ENCODE assay signal across 33 cellular contexts in genomic region chr10:76286536-76286935, GRCh38.
"Had no signal": no experiment of that assay in that cellular context is flagged by ENCODE, and none has a peak within 500 bp of the region (broad histone marks: within the 10 kb centered on the region; RNA-seq: fewer than 3 reads in every experiment).

No MANE protein-coding gene starts in this region.

- H3K4me1 ChIP-seq: left lung, prostate gland, thyroid gland, upper lobe of right lung had no signal

- DNase-seq: activated CD4-positive, alpha-beta memory T cell treated with anti-CD3 and anti-CD28 coated beads for 36 hours; activated CD4-positive, alpha-beta T cell treated with anti-CD3 and anti-CD28 coated beads, Interleukin-2, amount 10 ng/mL, durations not matched to agents 24 days and 14 days; activated CD4-positive, CD25-positive, alpha-beta regulatory T cell treated with anti-CD3 and anti-CD28 coated beads, Interleukin-2, amount 50 U/mL, for 72 hours; activated CD8-positive, alpha-beta memory T cell treated with anti-CD3 and anti-CD28 coated beads, Interleukin-2, amount 50 U/mL, for 4 hours; activated gamma-delta T cell treated with Interleukin-2 at 50 U/mL for 16 hours; activated naive CD4-positive, alpha-beta T cell treated with anti-CD3 and anti-CD28 coated beads, Interleukin-2, amount 50 U/mL, for 16 hours; activated T-cell treated with anti-CD3 and anti-CD28 coated beads, Interleukin-2, amount 50 U/mL, for 1 hour; amygdala; caudate nucleus; endodermal cell; foreskin keratinocyte; left lung; lower lobe of right lung; mesendoderm; natural killer cell; ovary; retina; small intestine; stimulated activated CD4-positive, alpha-beta T cell treated with anti-CD3 and anti-CD28 coated beads, Interleukin-1b, Interleukin-23, amount 100 ng/mL, for 48 hours; stimulated activated CD4-positive, alpha-beta T cell treated with anti-CD3 and anti-CD28 coated beads, Interleukin-4, amount 100 ng/mL, for 4 hours; stimulated activated CD8-positive, alpha-beta memory T cell treated with anti-CD3 and anti-CD28 coated beads, Interleukin-4, amount 100 ng/mL, for 48 hours; stimulated activated naive CD8-positive, alpha-beta T cell treated with anti-CD3 and anti-CD28 coated beads, Interleukin-15, amount 100 ng/mL, for 72 hours; SW 1271; T1000; thyroid gland; upper lobe of right lung had no signal

- H3K9me3 ChIP-seq: left lung, lower lobe of right lung, ovary, prostate gland, thyroid gland, upper lobe of right lung had no signal

- ATAC-seq: activated T-helper 17 cell treated with anti-CD3 and anti-CD28 coated beads, Interleukin-2, amount 50 U/mL, for 72 hours; esophagus mucosa; foreskin keratinocyte; left lung; lower lobe of right lung; natural killer cell; sciatic nerve; stimulated activated memory B cell treated with anti-CD40 and anti-IgM and Interleukin-4, amounts not matched to agents 10 μg/mL and 1 μg/mL and 100 μg/mL, for 72 hours; stimulated activated naive CD8-positive, alpha-beta T cell treated with anti-CD3 and anti-CD28 coated beads, Interleukin-15, amount 100 ng/mL, for 72 hours; upper lobe of right lung had no signal

- H3K36me3 ChIP-seq: left lung, lower lobe of right lung, ovary, prostate gland, thyroid gland, upper lobe of right lung had no signal

- H3K4me1 Mint-ChIP-seq: activated CD4-positive, alpha-beta T cell treated with anti-CD3 and anti-CD28 coated beads, Interleukin-2, amount 10 ng/mL, durations not matched to agents 24 days and 14 days; activated T-helper 17 cell treated with anti-CD3 and anti-CD28 coated beads, Interleukin-2, amount 50 U/mL, for 72 hours; endodermal cell; natural killer cell; stimulated activated memory B cell treated with anti-CD40 and anti-IgM and Interleukin-4, amounts not matched to agents 10 μg/mL and 1 μg/mL and 100 μg/mL, for 72 hours; stimulated activated naive CD8-positive, alpha-beta T cell treated with anti-CD3 and anti-CD28 coated beads, Interleukin-15, amount 100 ng/mL, for 72 hours had no signal

- H3K27ac ChIP-seq: foreskin keratinocyte, lower lobe of right lung, ovary, prostate gland, thyroid gland, upper lobe of right lung had no signal

- H3K36me3 Mint-ChIP-seq: activated CD4-positive, alpha-beta memory T cell treated with anti-CD3 and anti-CD28 coated beads for 36 hours; natural killer cell; stimulated activated memory B cell treated with anti-CD40 and anti-IgM and Interleukin-4, amounts not matched to agents 10 μg/mL and 1 μg/mL and 100 μg/mL, for 72 hours had no signal

- H3K4me3 ChIP-seq: left lung, lower lobe of right lung, ovary, prostate gland, thyroid gland, upper lobe of right lung had no signal

- H3K9me3 Mint-ChIP-seq: activated CD4-positive, alpha-beta memory T cell treated with anti-CD3 and anti-CD28 coated beads for 36 hours; activated CD4-positive, alpha-beta T cell treated with anti-CD3 and anti-CD28 coated beads, Interleukin-2, amount 10 ng/mL, durations not matched to agents 24 days and 14 days; dendritic cell treated with granulocyte-macrophage colony-stimulating factor and Interleukin-4, amounts not matched to agents 40 ng/mL and 50 ng/mL, for 4 days had no signal

- H3K27me3 ChIP-seq: foreskin keratinocyte, left lung, ovary, thyroid gland, upper lobe of right lung had no signal

- H3K27me3 Mint-ChIP-seq: activated CD4-positive, alpha-beta memory T cell treated with anti-CD3 and anti-CD28 coated beads for 36 hours; activated CD4-positive, alpha-beta T cell treated with anti-CD3 and anti-CD28 coated beads, Interleukin-2, amount 10 ng/mL, durations not matched to agents 24 days and 14 days; activated T-helper 17 cell treated with anti-CD3 and anti-CD28 coated beads, Interleukin-2, amount 50 U/mL, for 72 hours; dendritic cell treated with granulocyte-macrophage colony-stimulating factor and Interleukin-4, amounts not matched to agents 40 ng/mL and 50 ng/mL, for 4 days; stimulated activated memory B cell treated with anti-CD40 and anti-IgM and Interleukin-4, amounts not matched to agents 10 μg/mL and 1 μg/mL and 100 μg/mL, for 72 hours had no signal

- H3K4me3 Mint-ChIP-seq: activated CD4-positive, alpha-beta memory T cell treated with anti-CD3 and anti-CD28 coated beads for 36 hours; activated CD4-positive, alpha-beta T cell treated with anti-CD3 and anti-CD28 coated beads, Interleukin-2, amount 10 ng/mL, durations not matched to agents 24 days and 14 days; activated T-helper 17 cell treated with anti-CD3 and anti-CD28 coated beads, Interleukin-2, amount 50 U/mL, for 72 hours; dendritic cell treated with granulocyte-macrophage colony-stimulating factor and Interleukin-4, amounts not matched to agents 40 ng/mL and 50 ng/mL, for 4 days; endodermal cell; natural killer cell; stimulated activated memory B cell treated with anti-CD40 and anti-IgM and Interleukin-4, amounts not matched to agents 10 μg/mL and 1 μg/mL and 100 μg/mL, for 72 hours; stimulated activated naive CD8-positive, alpha-beta T cell treated with anti-CD3 and anti-CD28 coated beads, Interleukin-15, amount 100 ng/mL, for 72 hours; T-helper 1 cell treated with Interleukin-12 subunit alpha and Interleukin-12 subunit beta and Interleukin-4 antibody, amounts not matched to agents 30 μg/mL and 1 μg/mL, for 36 hours had no signal

- H3K27ac Mint-ChIP-seq: activated CD4-positive, alpha-beta memory T cell treated with anti-CD3 and anti-CD28 coated beads for 36 hours; activated CD4-positive, alpha-beta T cell treated with anti-CD3 and anti-CD28 coated beads, Interleukin-2, amount 10 ng/mL, durations not matched to agents 24 days and 14 days; activated T-helper 17 cell treated with anti-CD3 and anti-CD28 coated beads, Interleukin-2, amount 50 U/mL, for 72 hours; dendritic cell treated with granulocyte-macrophage colony-stimulating factor and Interleukin-4, amounts not matched to agents 40 ng/mL and 50 ng/mL, for 4 days; endodermal cell; natural killer cell; stimulated activated memory B cell treated with anti-CD40 and anti-IgM and Interleukin-4, amounts not matched to agents 10 μg/mL and 1 μg/mL and 100 μg/mL, for 72 hours; stimulated activated naive CD8-positive, alpha-beta T cell treated with anti-CD3 and anti-CD28 coated beads, Interleukin-15, amount 100 ng/mL, for 72 hours; T-helper 1 cell treated with Interleukin-12 subunit alpha and Interleukin-12 subunit beta and Interleukin-4 antibody, amounts not matched to agents 30 μg/mL and 1 μg/mL, for 36 hours had no signal
